ENCODE assay signal across 8 cellular contexts in genomic region chr7:5281598-5282463, GRCh38. TPM values are rescaled to one million over a fixed set of nuclear protein-coding genes. Genes with fewer than 3 reads are reported as not detected.
DNase-seq lines count a peak whose midpoint lies in the region; ATAC-seq and TF ChIP-seq lines count a peak whose summit lies in the region.
"Not testable (repeated sequence)": the region's sequence is repeated elsewhere in the genome, so short reads cannot be mapped to it uniquely, and the experiment has no call there.
"Had no signal": no experiment of that assay in that cellular context is flagged by ENCODE, and none has a peak within 500 bp of the region (broad histone marks: within the 10 kb centered on the region; RNA-seq: fewer than 3 reads in every experiment).

No MANE protein-coding gene starts in this region.

- H3K4me3 ChIP-seq in Caco-2 (ENCODE audit: low read depth, low read length): not testable (repeated sequence)
- peak overlapping the region; percentile 43; the same call in 1 of the 2 replicates for H3K4me3 ChIP-seq in HUES6 (ENCODE audit: low read depth, low read length)

- H3K27me3 Mint-ChIP-seq in Caco-2 (ENCODE audit: insufficient read depth, unreplicated experiment): not testable (repeated sequence)
- H3K27me3 Mint-ChIP-seq in activated T-helper 2 cell treated with anti-CD3 and anti-CD28 coated beads, Interferon-gamma antibody, Interleukin-2, Interleukin-4, amounts not matched to agents 10 μg/mL and 5 μg/mL and 100 μg/mL, durations not matched to agents 14 hours and 24 hours and 36 hours (ENCODE audit: low read depth): peaks cover 13% of the 10 kb centered on the region
- H3K27me3 Mint-ChIP-seq in memory B cell (peaks cover 12% of the 10 kb centered on the region), nephron progenitor cell (ENCODE audit: low read depth, poor library complexity) (peaks cover 37% of the 10 kb centered on the region)

- not testable (repeated sequence) for H3K27ac Mint-ChIP-seq in Caco-2 (ENCODE audit: unreplicated experiment); activated T-helper 2 cell treated with anti-CD3 and anti-CD28 coated beads, Interferon-gamma antibody, Interleukin-2, Interleukin-4, amounts not matched to agents 10 μg/mL and 5 μg/mL and 100 μg/mL, durations not matched to agents 14 hours and 24 hours and 36 hours; memory B cell; nephron progenitor cell; stimulated activated effector memory CD8-positive, alpha-beta T cell treated with anti-CD3 and anti-CD28 coated beads, Interleukin-12 subunit alpha, Interleukin-12 subunit beta, amount 100 ng/mL, for 72 hours

- peak; percentile 8 for ATAC-seq in foreskin keratinocyte
- ATAC-seq in memory B cell (ENCODE audit: low read depth); stimulated activated effector memory CD8-positive, alpha-beta T cell treated with anti-CD3 and anti-CD28 coated beads, Interleukin-12 subunit alpha, Interleukin-12 subunit beta, amount 100 ng/mL, for 72 hours: not testable (repeated sequence)

- TF ChIP-seq CTCF in Caco-2 (IDR thresholded peaks at IDR 0.05; ENCODE audit: insufficient read depth in 1 of 2, low read depth in 1 of 2, low read length in 1 of 2, severe bottlenecking in 1 of 2, unreplicated experiment in 1 of 2); foreskin keratinocyte (conservative IDR thresholded peaks at IDR 0.05); nephron progenitor cell (IDR thresholded peaks at IDR 0.05): not testable (repeated sequence)

- not testable (repeated sequence) for DNase-seq in Caco-2; activated T-helper 2 cell treated with anti-CD3 and anti-CD28 coated beads, Interferon-gamma antibody, Interleukin-2, Interleukin-4, amounts not matched to agents 10 μg/mL and 5 μg/mL and 100 μg/mL, durations not matched to agents 14 hours and 24 hours and 36 hours (ENCODE audit: low spot score); foreskin keratinocyte; memory B cell (ENCODE audit: low spot score in 2 of 2); nephron progenitor cell; stimulated activated effector memory CD8-positive, alpha-beta T cell treated with anti-CD3 and anti-CD28 coated beads, Interleukin-12 subunit alpha, Interleukin-12 subunit beta, amount 100 ng/mL, for 72 hours (ENCODE audit: low spot score in 2 of 2)

- not testable (repeated sequence) for H3K9ac ChIP-seq in HUES6 (ENCODE audit: low read length)

- intact Hi-C loops in Caco-2 (cut with micrococcal nuclease; ENCODE audit: unreplicated experiment); activated T-helper 2 cell treated with anti-CD3 and anti-CD28 coated beads, Interferon-gamma antibody, Interleukin-2, Interleukin-4, amounts not matched to agents 10 μg/mL and 5 μg/mL and 100 μg/mL, durations not matched to agents 14 hours and 24 hours and 36 hours (cut with micrococcal nuclease): not testable (repeated sequence)

- not testable (repeated sequence) for BruUV-seq in Caco-2 (replicated peaks; lab: Mats Ljungman, UMichigan)

- CTCF ChIA-PET in Caco-2 (lab: Charles Lee): not testable (repeated sequence)

- not testable (repeated sequence) for H3K9me3 Mint-ChIP-seq in Caco-2 (ENCODE audit: unreplicated experiment); activated T-helper 2 cell treated with anti-CD3 and anti-CD28 coated beads, Interferon-gamma antibody, Interleukin-2, Interleukin-4, amounts not matched to agents 10 μg/mL and 5 μg/mL and 100 μg/mL, durations not matched to agents 14 hours and 24 hours and 36 hours; memory B cell; nephron progenitor cell; stimulated activated effector memory CD8-positive, alpha-beta T cell treated with anti-CD3 and anti-CD28 coated beads, Interleukin-12 subunit alpha, Interleukin-12 subunit beta, amount 100 ng/mL, for 72 hours

- not testable (repeated sequence) for H3K36me3 ChIP-seq in Caco-2 (ENCODE audit: control insufficient read depth, insufficient read depth, low read length); HUES6 (ENCODE audit: control insufficient read depth, insufficient read depth, low read length)

- not testable (repeated sequence) for H3K4me1 Mint-ChIP-seq in Caco-2 (ENCODE audit: low read depth, unreplicated experiment); activated T-helper 2 cell treated with anti-CD3 and anti-CD28 coated beads, Interferon-gamma antibody, Interleukin-2, Interleukin-4, amounts not matched to agents 10 μg/mL and 5 μg/mL and 100 μg/mL, durations not matched to agents 14 hours and 24 hours and 36 hours (ENCODE audit: low read depth); memory B cell; nephron progenitor cell; stimulated activated effector memory CD8-positive, alpha-beta T cell treated with anti-CD3 and anti-CD28 coated beads, Interleukin-12 subunit alpha, Interleukin-12 subunit beta, amount 100 ng/mL, for 72 hours

- not testable (repeated sequence) for H3K4me1 ChIP-seq in Caco-2; HUES6 (ENCODE audit: control insufficient read depth, insufficient read depth, low read length); foreskin keratinocyte

- H3K4me3 Mint-ChIP-seq in Caco-2 (ENCODE audit: unreplicated experiment): peak overlapping the region; percentile 56
- peak overlapping the region; percentile 17 for H3K4me3 Mint-ChIP-seq in activated T-helper 2 cell treated with anti-CD3 and anti-CD28 coated beads, Interferon-gamma antibody, Interleukin-2, Interleukin-4, amounts not matched to agents 10 μg/mL and 5 μg/mL and 100 μg/mL, durations not matched to agents 14 hours and 24 hours and 36 hours (ENCODE audit: low read depth)
- H3K4me3 Mint-ChIP-seq in memory B cell: peak overlapping the region; percentile 17
- peak overlapping the region; percentile 61 for H3K4me3 Mint-ChIP-seq in nephron progenitor cell
- peak overlapping the region; percentile 23 for H3K4me3 Mint-ChIP-seq in stimulated activated effector memory CD8-positive, alpha-beta T cell treated with anti-CD3 and anti-CD28 coated beads, Interleukin-12 subunit alpha, Interleukin-12 subunit beta, amount 100 ng/mL, for 72 hours

- H3K36me3 Mint-ChIP-seq in Caco-2 (ENCODE audit: insufficient read depth, unreplicated experiment); activated T-helper 2 cell treated with anti-CD3 and anti-CD28 coated beads, Interferon-gamma antibody, Interleukin-2, Interleukin-4, amounts not matched to agents 10 μg/mL and 5 μg/mL and 100 μg/mL, durations not matched to agents 14 hours and 24 hours and 36 hours (ENCODE audit: low read depth); memory B cell; nephron progenitor cell (ENCODE audit: low read depth); stimulated activated effector memory CD8-positive, alpha-beta T cell treated with anti-CD3 and anti-CD28 coated beads, Interleukin-12 subunit alpha, Interleukin-12 subunit beta, amount 100 ng/mL, for 72 hours: not testable (repeated sequence)

- POLR2A ChIA-PET in Caco-2 (lab: Charles Lee): not testable (repeated sequence)

- not testable (repeated sequence) for H3K27ac ChIP-seq in HUES6 (ENCODE audit: low read depth, low read length); foreskin keratinocyte

- not testable (repeated sequence) for H3K9me3 ChIP-seq in Caco-2; HUES6 (ENCODE audit: control insufficient read depth, insufficient read depth, low read depth, low read length)

- not testable (repeated sequence) for H3K27me3 ChIP-seq in Caco-2 (replicated peaks; ENCODE audit: control insufficient read depth, insufficient read depth, low read length); foreskin keratinocyte
- peaks cover 14% of the 10 kb centered on the region for H3K27me3 ChIP-seq in HUES6 (ENCODE audit: control insufficient read depth, insufficient read depth, low read length)

RNA-seq across cellular contexts. Expression of gene SLC29A4, which starts 0.9 kb away (rescaled TPM):
- total RNA-seq in Caco-2 (2022) (34.6 and 38.4 TPM in 2 replicates), foreskin keratinocyte (0.46 and 1.0 TPM in 2 replicates)
- 0.73 and 1.7 TPM in 2 replicates for total RNA-seq in activated T-helper 2 cell treated with anti-CD3 and anti-CD28 coated beads, Interferon-gamma antibody, Interleukin-2, Interleukin-4, amounts not matched to agents 10 μg/mL and 5 μg/mL and 100 μg/mL, durations not matched to agents 14 hours and 24 hours and 36 hours
- 0.70 and 1.1 TPM in 2 replicates for polyA plus RNA-seq in foreskin keratinocyte
- polyA plus RNA-seq: IgD-negative memory B cell had no signal

Comparison
In these comparisons a context has a peak if more than half of its experiments do, and no peak if none do; other contexts are left out.
1. RNA of gene SLC29A4, which starts 0.9 kb away (total RNA-seq): 34.6 to 38.4 TPM in Caco-2; 0.73 to 1.7 TPM in activated T-helper 2 cell treated with anti-CD3 and anti-CD28 coated beads, Interferon-gamma antibody, Interleukin-2, Interleukin-4, amounts not matched to agents 10 μg/mL and 5 μg/mL and 100 μg/mL, durations not matched to agents 14 hours and 24 hours and 36 hours and 0.46 to 1.0 TPM in foreskin keratinocyte; every median in the first group is over 10 times any median in the second.
2. Peak in every context shown above with its lines, with median percentiles within 50 percentile points of each other: H3K4me3 Mint-ChIP-seq.